ENCODE assay signal across 8 cellular contexts in genomic region chr9:37902804-37903580, GRCh38. TPM values are rescaled to one million over a fixed set of nuclear protein-coding genes. Genes with fewer than 3 reads are reported as not detected.
DNase-seq lines count a peak whose midpoint lies in the region; ATAC-seq, FAIRE-seq and TF ChIP-seq lines count a peak whose summit lies in the region.

No MANE protein-coding gene starts in this region.

- H3K4me1 ChIP-seq in fibroblast of lung (ENCODE audit: control insufficient read depth, extremely low read depth, insufficient read depth, low read length) (peaks cover 15% of the 10 kb centered on the region), pancreas (peaks cover 5 to 19% (median 14%) of the 10 kb centered on the region in 3 donors)

- 3% methylated on average over 14 of the region's 14 CpGs for WGBS in pancreas, 2 donors

- no peaks in the 10 kb centered on the region for H3K9me3 Mint-ChIP-seq in T-cell

- H3K27me3 ChIP-seq in fibroblast of lung (ENCODE audit: control insufficient read depth, insufficient read depth, low read length), result no peaks in the 10 kb centered on the region
- H3K27me3 ChIP-seq in pancreas, result no peaks in the 10 kb centered on the region

- DNase-seq in stimulated activated CD4-positive, alpha-beta T cell treated with anti-CD3 and anti-CD28 coated beads, Interleukin-2, amount 100 ng/mL, for 4 hours (ENCODE audit: low read depth), result peak; percentile 5
- no peak for DNase-seq in stimulated activated CD4-positive, alpha-beta T cell treated with anti-CD3 and anti-CD28 coated beads, Interleukin-4, amount 100 ng/mL, for 1 hour
- peak in 1 of 34 experiments; percentile 8 for DNase-seq in T-cell
- DNase-seq in fibroblast of lung (ENCODE audit: low read depth in 2 of 2), result peak; percentile 51 to 62
- DNase-seq in pancreas, result no peak
- no peak for DNase-seq in NOMO-1 treated with DMSO at 0.1 percent for 48 hours (lab: John Stamatoyannopoulos, UW; ENCODE audit: unreplicated experiment)
- DNase-seq in sciatic nerve (ENCODE audit: low spot score), result no peak

- H4K20me1 ChIP-seq in fibroblast of lung (ENCODE audit: control insufficient read depth, extremely low read depth, insufficient read depth, low read length), result no peaks in the 10 kb centered on the region

- FAIRE-seq in pancreas (lab: Jason Lieb, UNC), result no peak

- peak overlapping the region; percentile 81 to 89 (median 84) for H3K4me3 Mint-ChIP-seq in T-cell

- H3K27ac Mint-ChIP-seq in T-cell, result peak overlapping the region; percentile 39 to 73

- H3K36me3 ChIP-seq in fibroblast of lung (ENCODE audit: control insufficient read depth, insufficient read depth, low read length) (no peaks in the 10 kb centered on the region), pancreas (peaks cover 0 to 6% (median 5%) of the 10 kb centered on the region in 3 donors)

- H3K27ac ChIP-seq in fibroblast of lung (ENCODE audit: insufficient read depth, low read length) (peak overlapping the region; percentile 48), pancreas (peak overlapping the region; percentile 78 to 90 (median 80))

- peak; percentile 4 for ATAC-seq in HG03095 (IDR thresholded peaks at IDR 0.05; ENCODE audit: unreplicated experiment)
- ATAC-seq in T-cell (replicated peaks in 1 of 4), result peak; percentile 1 to 10 (median 6)
- peak; percentile 3 to 8 (median 6) for ATAC-seq in pancreas
- no peak for ATAC-seq in sciatic nerve

- intact Hi-C loops in pancreas (cut with DNase I) (no loop called here), sciatic nerve (cut with DNase I) (no loop called here)

- peak overlapping the region; percentile 84 for H3K4me2 ChIP-seq in fibroblast of lung (ENCODE audit: extremely low read depth, insufficient read depth, low read length)

- peak overlapping the region; percentile 79 for H3K9ac ChIP-seq in fibroblast of lung (ENCODE audit: insufficient read depth, low read length)

- no peak for TF ChIP-seq CTCF in fibroblast of lung (conservative IDR thresholded peaks at IDR 0.05 in 1 of 2, IDR thresholded peaks at IDR 0.05 in 1 of 2; ENCODE audit: low read depth in 1 of 2, low read length in 2 of 2)
- no peak for TF ChIP-seq CTCF in pancreas (IDR thresholded peaks at IDR 0.05)

- H3K27me3 Mint-ChIP-seq in T-cell, result no peaks in the 10 kb centered on the region

- POLR2A ChIA-PET in T-cell (lab: Charles Lee), result interaction anchor here (0.5 to 0.9 kb wide), 2 partner anchors 10 to 39 kb away, joined by 3 to 6 read pairs; no protein-coding TSS in a partner anchor

- peaks cover 36% of the 10 kb centered on the region for H3K79me2 ChIP-seq in fibroblast of lung (ENCODE audit: control insufficient read depth, insufficient read depth, low read length)

- H3K4me3 ChIP-seq in fibroblast of lung (replicated peaks in 1 of 4; ENCODE audit: control extremely low read depth in 1 of 4, insufficient read depth in 1 of 4, low read depth in 3 of 4, low read length in 4 of 4) (peak overlapping the region; percentile 66 to 87 (median 76)), pancreas (peak overlapping the region; percentile 83 to 99 (median 91))

- H3K9me3 ChIP-seq in fibroblast of lung (ENCODE audit: control insufficient read depth, insufficient read depth, low read depth, low read length) (no peaks in the 10 kb centered on the region), pancreas (no peaks in the 10 kb centered on the region)

- CTCF ChIA-PET in T-cell (lab: Charles Lee), result interaction anchor here (0.6 to 2.1 kb wide), 4 partner anchors 9 to 164 kb away, joined by 3 to 8 read pairs (median 4); no protein-coding TSS in a partner anchor

- peak overlapping the region; percentile 31 for H2AFZ ChIP-seq in fibroblast of lung (ENCODE audit: low read length)

- peaks cover 6% of the 10 kb centered on the region for H3K36me3 Mint-ChIP-seq in T-cell

- H3K4me1 Mint-ChIP-seq in T-cell, result peaks cover 24 to 31% (median 27%) of the 10 kb centered on the region in 3 donors

RNA-seq across cellular contexts. Expression of gene SLC25A51, which starts 0.9 kb away (rescaled TPM):
- total RNA-seq in T-cell, result 10 to 100 TPM; 19.7 to 37.6 (median 32.4) TPM
- total RNA-seq in fibroblast of lung, result 91.7 and 100 TPM in 2 replicates
- polyA plus RNA-seq in fibroblast of lung, result 39.3 and 41.6 TPM in 2 replicates
- polyA plus RNA-seq in fibroblast of lung (2012), result 18.3 and 19.8 TPM in 2 replicates
- polyA minus RNA-seq in fibroblast of lung (ENCODE audit: low replicate concordance), result 41.1 and 58.5 TPM in 2 replicates
- total RNA-seq in pancreas, result 10 to 100 TPM; 11.6 to 19.0 (median 15.0) TPM
- 1 to 10 TPM; 3.1 to 5.1 TPM for polyA plus RNA-seq in pancreas
- total RNA-seq in sciatic nerve, result 24.2 TPM

Comparison
In these comparisons a context has a peak if more than half of its experiments do, and no peak if none do; other contexts are left out.
1. DNase-seq: peak in stimulated activated CD4-positive, alpha-beta T cell treated with anti-CD3 and anti-CD28 coated beads, Interleukin-2, amount 100 ng/mL, for 4 hours (single experiment) and fibroblast of lung (2 of 2); none in stimulated activated CD4-positive, alpha-beta T cell treated with anti-CD3 and anti-CD28 coated beads, Interleukin-4, amount 100 ng/mL, for 1 hour (single experiment), pancreas (0 of 6), NOMO-1 treated with DMSO at 0.1 percent for 48 hours (single experiment) and sciatic nerve (single experiment).